Comparison of ENCODE assay signal across 8 cellular contexts in genomic region chr9:131402738-131403492, GRCh38. TPM values are rescaled to one million over a fixed set of nuclear protein-coding genes. Genes with fewer than 3 reads are reported as not detected.
DNase-seq lines count a peak whose midpoint lies in the region; ATAC-seq and TF ChIP-seq lines count a peak whose summit lies in the region.

No MANE protein-coding gene starts in this region.

- ATAC-seq in omental fat pad (ENCODE audit: low FRiP score), result peak; percentile 87

- DNase-seq in ACHN, result peak; percentile 82
- peak; percentile 68 for DNase-seq in HS-5 (ENCODE audit: low read depth)
- DNase-seq in glomerular visceral epithelial cell (ENCODE audit: extremely low spot score), result peak; percentile 78
- peak; percentile 86 for DNase-seq in omental fat pad (ENCODE audit: low spot score)
- DNase-seq in NCI-H1105 (lab: John Stamatoyannopoulos, UW), result no peak
- DNase-seq in activated CD4-positive, CD25-positive, alpha-beta regulatory T cell (lab: John Stamatoyannopoulos, UW), result no peak
- no peak for DNase-seq in GM13976 (ENCODE audit: low spot score)

- no peaks in the 10 kb centered on the region for H3K27me3 Mint-ChIP-seq in activated naive CD8-positive, alpha-beta T cell

- in situ Hi-C loops in ACHN (cut with HindIII; ENCODE audit: low pct_ligation_motif_present, low pct_unique_long_range_greater_than_20kb, low sequenced_read_pairs) (no loop called here), GM13976 (cut with MboI; ENCODE audit: low sequenced_read_pairs, unreplicated experiment) (no loop called here)

- peak overlapping the region; percentile 35 for H3K4me3 Mint-ChIP-seq in activated naive CD8-positive, alpha-beta T cell

- H3K27ac Mint-ChIP-seq in activated naive CD8-positive, alpha-beta T cell, result peak overlapping the region; percentile 82

- TF ChIP-seq CTCF in omental fat pad (IDR thresholded peaks at IDR 0.05), result no peak
- no peak for TF ChIP-seq CTCF in GM13976 (IDR thresholded peaks at IDR 0.05; ENCODE audit: borderline replicate concordance, control extremely low read depth, extremely low read depth, insufficient read depth, missing control alignments)

- H3K36me3 Mint-ChIP-seq in activated naive CD8-positive, alpha-beta T cell, result no peaks in the 10 kb centered on the region

- peaks cover 85% of the 10 kb centered on the region for H3K4me1 Mint-ChIP-seq in activated naive CD8-positive, alpha-beta T cell (ENCODE audit: low read depth)

- no peaks in the 10 kb centered on the region for H3K9me3 Mint-ChIP-seq in activated naive CD8-positive, alpha-beta T cell (ENCODE audit: low read depth)

RNA-seq across cellular contexts. Expression of gene PRRC2B, which starts 9.0 kb away (rescaled TPM):
- 100 to 1,000 TPM in 2 of 4 donors, 10 to 100 TPM in 2; 80.7 to 126 (median 100) TPM for total RNA-seq in omental fat pad

Comparison
In these comparisons a context has a peak if more than half of its experiments do, and no peak if none do; other contexts are left out.
1. DNase-seq: peak in ACHN (single experiment), HS-5 (single experiment), glomerular visceral epithelial cell (single experiment) and omental fat pad (single experiment); none in NCI-H1105 (single experiment), activated CD4-positive, CD25-positive, alpha-beta regulatory T cell (0 of 4) and GM13976 (single experiment).